10 cellular contexts compared by ENCODE assay signal in the genomic region with DNA sequence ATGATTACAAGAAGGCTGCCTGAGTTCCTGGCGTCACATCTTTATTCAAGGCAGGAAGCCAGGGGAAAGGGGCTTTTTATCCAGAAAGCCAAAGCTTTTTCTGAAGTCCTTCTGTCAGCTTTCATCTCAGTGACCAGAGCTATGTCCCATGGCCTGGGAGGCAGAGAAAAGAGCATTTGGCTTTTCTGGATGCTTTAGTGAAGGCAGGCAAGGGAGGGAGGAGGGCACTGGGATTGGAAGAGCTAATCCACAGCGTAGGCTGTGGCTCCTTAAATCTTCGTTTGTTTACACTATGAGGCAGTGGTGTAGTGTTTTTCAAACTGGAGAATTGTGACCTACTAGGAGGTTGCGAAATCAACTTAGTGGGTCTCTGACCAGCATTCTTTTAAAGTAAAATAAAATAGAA. TPM values are rescaled to one million over a fixed set of nuclear protein-coding genes. Genes with fewer than 3 reads are reported as not detected.
DNase-seq lines count a peak whose midpoint lies in the region; ATAC-seq and TF ChIP-seq lines count a peak whose summit lies in the region.
"Had no signal": no experiment of that assay in that cellular context is flagged by ENCODE, and none has a peak within 500 bp of the region (broad histone marks: within the 10 kb centered on the region; RNA-seq: fewer than 3 reads in every experiment).

No MANE protein-coding gene starts in this region.

- H3K27me3 ChIP-seq in WERI-Rb-1 (ENCODE audit: insufficient read depth, low read depth, severe bottlenecking): no peaks in the 10 kb centered on the region
- H3K27me3 ChIP-seq in gastroesophageal sphincter: no peaks in the 10 kb centered on the region

- H3K27ac ChIP-seq in WERI-Rb-1: no peak overlapping the region
- H3K27ac ChIP-seq in gastroesophageal sphincter: peak overlapping the region in 3 of 4 donors; percentile 70 to 75 (median 74)

- intact Hi-C loops in sciatic nerve (cut with DNase I): no loop called here

- H3K36me3 ChIP-seq in WERI-Rb-1 (no peaks in the 10 kb centered on the region), gastroesophageal sphincter (no peaks in the 10 kb centered on the region)

- DNase-seq in EL: peak; percentile 65
- DNase-seq in WERI-Rb-1: peak; percentile 43
- no peak for DNase-seq in sciatic nerve (ENCODE audit: low spot score)
- no peak for DNase-seq in activated T-cell treated with anti-CD3 and anti-CD28 coated beads, Interleukin-2, amount 50 U/mL, for 1 hour
- DNase-seq in NCI-H2196 treated with DMSO at 0.1 percent for 48 hours (lab: John Stamatoyannopoulos, UW; ENCODE audit: unreplicated experiment): no peak
- DNase-seq: activated CD4-positive, alpha-beta T cell treated with anti-CD3 and anti-CD28 coated beads for 4 hours; head of caudate nucleus had no signal

- no peak for TF ChIP-seq CTCF in WERI-Rb-1 (IDR thresholded peaks at IDR 0.05; ENCODE audit: low read depth, low read length)
- no peak for TF ChIP-seq CTCF in gastroesophageal sphincter (IDR thresholded peaks at IDR 0.05)

- TF ChIP-seq EP300 in gastroesophageal sphincter (IDR thresholded peaks at IDR 0.05): no peak

- no peak overlapping the region for H3K4me3 ChIP-seq in WERI-Rb-1 (ENCODE audit: low read depth, low read length)
- H3K4me3 ChIP-seq in gastroesophageal sphincter: no peak overlapping the region

- peaks cover 0 to 33% (median 0%) of the 10 kb centered on the region in 3 donors for H3K4me1 ChIP-seq in gastroesophageal sphincter

- TF ChIP-seq POLR2A in gastroesophageal sphincter (IDR thresholded peaks at IDR 0.05): no peak

- ATAC-seq in gastroesophageal sphincter: peak; percentile 56
- ATAC-seq in sciatic nerve: peak; percentile 86
- no peak for ATAC-seq in GM21737 (IDR thresholded peaks at IDR 0.05; ENCODE audit: unreplicated experiment)
- no peak for ATAC-seq in GM21619 (IDR thresholded peaks at IDR 0.05; ENCODE audit: unreplicated experiment)

- 27 to 34% methylated on average over 3 to 4 of the region's 4 CpGs for WGBS in gastroesophageal sphincter (ENCODE audit: low coverage in 1 of 2), 2 donors

- H3K9me3 ChIP-seq in WERI-Rb-1 (ENCODE audit: severe bottlenecking) (no peaks in the 10 kb centered on the region), gastroesophageal sphincter (peaks cover 0 to 14% (median 0%) of the 10 kb centered on the region in 3 donors)

RNA-seq across cellular contexts. Expression of gene CRYGN, which starts 14.3 kb away (rescaled TPM):
- total RNA-seq in gastroesophageal sphincter: 1 to 10 TPM in 1 of 4 donors, under 1 TPM in 1, not detected in 2; 0.27 to 4.4 TPM
- 3.9 TPM for total RNA-seq in sciatic nerve

RNA-seq across cellular contexts. Expression of gene WDR86, which starts 15.8 kb away (rescaled TPM):
- total RNA-seq in gastroesophageal sphincter: 1 to 10 TPM; 2.6 to 8.2 (median 5.9) TPM
- total RNA-seq in sciatic nerve: 101 TPM

Comparison
In these comparisons a context has a peak if more than half of its experiments do, and no peak if none do; other contexts are left out.
1. DNase-seq: peak in EL (single experiment) and WERI-Rb-1 (single experiment); none in sciatic nerve (single experiment), activated T-cell treated with anti-CD3 and anti-CD28 coated beads, Interleukin-2, amount 50 U/mL, for 1 hour (single experiment) and NCI-H2196 treated with DMSO at 0.1 percent for 48 hours (single experiment).
2. ATAC-seq: peak in gastroesophageal sphincter (single experiment) and sciatic nerve (single experiment); none in GM21737 (single experiment) and GM21619 (single experiment).
3. RNA of gene WDR86, which starts 15.8 kb away (total RNA-seq): 101 TPM in sciatic nerve (single experiment); 2.6 to 8.2 TPM in gastroesophageal sphincter; every median in the first group is over 10 times any median in the second.